Comparison of ENCODE assay signal across 33 cellular contexts in genomic region chr14:30114051-30114450, GRCh38.
"Had no signal": no experiment of that assay in that cellular context is flagged by ENCODE, and none has a peak within 500 bp of the region (broad histone marks: within the 10 kb centered on the region; RNA-seq: fewer than 3 reads in every experiment).

No MANE protein-coding gene starts in this region.

- ATAC-seq: activated CD8-positive, alpha-beta T cell treated with anti-CD3 and anti-CD28 coated beads, Interleukin-2, amount 10 ng/mL, durations not matched to agents 7 days and 5 days; Right ventricle myocardium inferior; SK-N-SH treated with all-trans-retinoic acid at 6 μM for 48 hours had no signal

- H3K27me3 ChIP-seq: brain microvascular endothelial cell had no signal

- H3K27ac ChIP-seq: brain microvascular endothelial cell, KMS-11, PC-9, RWPE1 had no signal

- H3K9ac ChIP-seq: KMS-11 had no signal

- H3K4me3 ChIP-seq: PC-9 had no signal

- DNase-seq: activated CD4-positive, alpha-beta T cell treated with anti-CD3 and anti-CD28 coated beads, Interleukin-2, amount 10 ng/mL, durations not matched to agents 24 days and 14 days; activated CD4-positive, alpha-beta T cell treated with anti-CD3 and anti-CD28 coated beads, Interleukin-2, amount 50 U/mL, for 48 hours; activated CD8-positive, alpha-beta T cell treated with anti-CD3 and anti-CD28 coated beads, Interleukin-2, amount 10 ng/mL, durations not matched to agents 7 days and 5 days; activated gamma-delta T cell; activated naive CD4-positive, alpha-beta T cell treated with Interleukin-2 at 50 U/mL for 16 hours; activated naive CD8-positive, alpha-beta T cell treated with anti-CD3 and anti-CD28 coated beads, Interleukin-2, amount 10 ng/mL, durations not matched to agents 7 days and 5 days; activated T-cell treated with anti-CD3 and anti-CD28 coated beads, Interleukin-2, amount 50 U/mL, for 24 hours; amniotic stem cell; aorta; brain microvascular endothelial cell; central memory CD4-positive, alpha-beta T cell; MM.1S; MV-4-11; NCI-H1092; NCI-H1436 treated with DMSO at 0.1 percent for 48 hours; NCI-H1694 treated with DMSO at 0.1 percent for 48 hours; NCI-H2029 treated with DMSO at 0.1 percent for 48 hours; NCI-H2107; NCI-H2171; NCI-H510A; NCI-H526; NCI-H748 treated with DMSO at 0.1 percent for 48 hours; NK-92 treated with Interleukin-12 subunit alpha and Interleukin-12 subunit beta, amount 100 ng/mL, for 24 hours; PC-9; SIG-M5; T-helper 1 cell; T-helper 2 cell; T-helper 9 cell had no signal

- H2AFZ ChIP-seq: PC-9 had no signal

- FAIRE-seq: RCC 7860 had no signal

- H3K4me2 ChIP-seq: KMS-11, PC-9 had no signal

- H3K36me3 ChIP-seq: brain microvascular endothelial cell had no signal
